ENCODE assay signal across 23 cellular contexts in genomic region chr9:127550277-127550676, GRCh38.
DNase-seq lines count a peak whose midpoint lies in the region; TF ChIP-seq lines count a peak whose summit lies in the region.
"Had no signal": no experiment of that assay in that cellular context is flagged by ENCODE, and none has a peak within 500 bp of the region (broad histone marks: within the 10 kb centered on the region; RNA-seq: fewer than 3 reads in every experiment).

No MANE protein-coding gene starts in this region.

- H3K36me3 ChIP-seq in esophagus (ENCODE audit: control insufficient read depth in 2 of 2, insufficient read depth in 2 of 2, low read length in 1 of 2), result peaks cover 5 to 38% of the 10 kb centered on the region in 2 donors

- H3K36me3 Mint-ChIP-seq in CD14-positive monocyte (peaks cover 47 to 67% of the 10 kb centered on the region in 2 donors), progenitor cell of endocrine pancreas (ENCODE audit: insufficient read depth) (no peaks in the 10 kb centered on the region)
- H3K36me3 Mint-ChIP-seq: activated naive CD8-positive, alpha-beta T cell treated with anti-CD3 and anti-CD28 coated beads for 36 hours had no signal

- H3K27me3 ChIP-seq in esophagus (ENCODE audit: control insufficient read depth in 1 of 2, insufficient read depth in 2 of 2, low read length in 2 of 2), result no peaks in the 10 kb centered on the region

- no peaks in the 10 kb centered on the region for H3K9me3 ChIP-seq in esophagus (ENCODE audit: control insufficient read depth in 2 of 2, insufficient read depth in 1 of 2, low read depth in 1 of 2, low read length in 1 of 2)
- H3K9me3 ChIP-seq: mucosa of descending colon, psoas muscle had no signal

- H3K27me3 Mint-ChIP-seq in CD14-positive monocyte (ENCODE audit: low read depth in 3 of 3) (peaks cover 3 to 7% (median 5%) of the 10 kb centered on the region in 3 donors), progenitor cell of endocrine pancreas (no peaks in the 10 kb centered on the region)
- H3K27me3 Mint-ChIP-seq: activated naive CD8-positive, alpha-beta T cell treated with anti-CD3 and anti-CD28 coated beads for 36 hours had no signal

- H3K27ac ChIP-seq in RWPE1 (peak overlapping the region; percentile 99), esophagus (ENCODE audit: low read depth in 2 of 2, low read length in 1 of 2) (peak overlapping the region; percentile 13 to 54)
- H3K27ac ChIP-seq: psoas muscle had no signal

- POLR2A ChIA-PET in RWPE1 (lab: Yijun Ruan, JAX; ENCODE audit: low non-redundant PET), result no interaction called here

- peaks cover 13 to 49% of the 10 kb centered on the region in 2 donors for H3K4me1 ChIP-seq in esophagus (ENCODE audit: control insufficient read depth in 2 of 2, insufficient read depth in 2 of 2, low read length in 1 of 2)
- H3K4me1 ChIP-seq: psoas muscle had no signal

- H3K4me3 ChIP-seq in esophagus (ENCODE audit: low read depth in 1 of 2, low read length in 2 of 2), result no peak overlapping the region
- H3K4me3 ChIP-seq: GM12878, mucosa of descending colon, psoas muscle had no signal

- CTCF ChIA-PET in RWPE1 (lab: Yijun Ruan, JAX), result no interaction called here

- intact Hi-C loops in CD14-positive monocyte (cut with micrococcal nuclease), result no loop called here

- DNase-seq in CD14-positive monocyte (ENCODE audit: low spot score) (no peak), RWPE1 (ENCODE audit: low spot score) (no peak), progenitor cell of endocrine pancreas (ENCODE audit: low spot score, unreplicated experiment) (no peak), GM13977 (ENCODE audit: low spot score) (no peak), Kasumi-1 (lab: John Stamatoyannopoulos, UW) (no peak), islet precursor cell (no peak)
- DNase-seq in effector CD4-positive, alpha-beta T cell, result no peak
- DNase-seq: activated CD4-positive, alpha-beta T cell treated with anti-CD3 and anti-CD28 coated beads, Interleukin-2, amount 50 U/mL, for 1 hour; activated CD8-positive, alpha-beta memory T cell treated with anti-CD3 and anti-CD28 coated beads, Interleukin-2, amount 50 U/mL, for 48 hours; activated naive CD8-positive, alpha-beta T cell treated with anti-CD3 and anti-CD28 coated beads for 36 hours; DMS79; head of caudate nucleus; mucosa of descending colon; NCI-H1092; NCI-H2081; NCI-H774; psoas muscle; SHP77; stimulated activated CD4-positive, alpha-beta T cell treated with anti-CD3 and anti-CD28 coated beads, Interleukin-1b, Interleukin-23, amount 100 ng/mL, for 48 hours had no signal

- peaks cover 63% of the 10 kb centered on the region for H3K4me1 Mint-ChIP-seq in CD14-positive monocyte
- peaks cover 24% of the 10 kb centered on the region for H3K4me1 Mint-ChIP-seq in progenitor cell of endocrine pancreas (ENCODE audit: low read depth)

- no peak for TF ChIP-seq CTCF in CD14-positive monocyte (IDR thresholded peaks at IDR 0.05)
- no peak for TF ChIP-seq CTCF in RWPE1 (conservative IDR thresholded peaks at IDR 0.05; ENCODE audit: low read depth)
- no peak for TF ChIP-seq CTCF in progenitor cell of endocrine pancreas (IDR thresholded peaks at IDR 0.05; ENCODE audit: unreplicated experiment)
- TF ChIP-seq CTCF in GM13977 (IDR thresholded peaks at IDR 0.05; ENCODE audit: extremely low read depth, insufficient read depth, missing control alignments), result no peak

- H3K27ac Mint-ChIP-seq in CD14-positive monocyte, result peak overlapping the region in 5 of 7 donors; percentile 12 to 70 (median 30)
- peak overlapping the region; percentile 3 for H3K27ac Mint-ChIP-seq in progenitor cell of endocrine pancreas
- H3K27ac Mint-ChIP-seq: activated naive CD8-positive, alpha-beta T cell treated with anti-CD3 and anti-CD28 coated beads for 36 hours; stimulated activated effector memory CD8-positive, alpha-beta T cell treated with anti-CD3 and anti-CD28 coated beads, Interleukin-12 subunit alpha, Interleukin-12 subunit beta, amount 100 ng/mL, for 72 hours had no signal

- in situ Hi-C loops in GM13977 (cut with MboI; ENCODE audit: low pct_unique_long_range_greater_than_20kb, low sequenced_read_pairs, unreplicated experiment), result no loop called here

- WGBS in esophagus, 2 donors, result 92 to 94% methylated on average over 1 of the region's 1 CpG

- H3K9me3 Mint-ChIP-seq in CD14-positive monocyte (peaks cover 0 to 2% (median 0%) of the 10 kb centered on the region in 7 donors), progenitor cell of endocrine pancreas (ENCODE audit: low read depth) (no peaks in the 10 kb centered on the region)
- H3K9me3 Mint-ChIP-seq: activated naive CD8-positive, alpha-beta T cell treated with anti-CD3 and anti-CD28 coated beads for 36 hours; neural crest cell; stimulated activated effector memory CD8-positive, alpha-beta T cell treated with anti-CD3 and anti-CD28 coated beads, Interleukin-12 subunit alpha, Interleukin-12 subunit beta, amount 100 ng/mL, for 72 hours had no signal

- H3K4me3 Mint-ChIP-seq in CD14-positive monocyte (no peak overlapping the region), progenitor cell of endocrine pancreas (ENCODE audit: low read depth) (no peak overlapping the region)
- H3K4me3 Mint-ChIP-seq: activated naive CD8-positive, alpha-beta T cell treated with anti-CD3 and anti-CD28 coated beads for 36 hours; neural crest cell; stimulated activated effector memory CD8-positive, alpha-beta T cell treated with anti-CD3 and anti-CD28 coated beads, Interleukin-12 subunit alpha, Interleukin-12 subunit beta, amount 100 ng/mL, for 72 hours had no signal
